ENCODE assay signal across 27 cellular contexts in the genomic region with DNA sequence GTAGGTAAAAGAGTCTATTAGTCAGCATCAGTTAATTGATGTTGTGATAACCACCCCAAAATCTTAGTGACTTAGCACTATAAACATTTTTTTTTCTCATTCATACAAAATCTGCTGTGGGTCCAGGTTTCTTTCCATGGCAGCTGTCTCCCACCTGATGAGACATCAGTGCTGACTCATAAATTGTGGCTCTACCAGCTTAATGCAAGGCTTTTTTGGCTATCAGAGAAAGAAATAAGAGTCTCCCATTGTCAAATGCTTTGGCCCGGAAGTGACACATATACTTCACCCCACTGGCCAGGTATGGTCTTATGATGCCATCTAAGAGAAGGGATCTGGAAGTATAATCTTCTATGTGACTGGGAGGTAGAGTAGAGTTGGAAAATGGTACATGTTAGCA. TPM values are rescaled to one million over a fixed set of nuclear protein-coding genes. Genes with fewer than 3 reads are reported as not detected.
DNase-seq lines count a peak whose midpoint lies in the region; ATAC-seq, FAIRE-seq and TF ChIP-seq lines count a peak whose summit lies in the region.
"Had no signal": no experiment of that assay in that cellular context is flagged by ENCODE, and none has a peak within 500 bp of the region (broad histone marks: within the 10 kb centered on the region; RNA-seq: fewer than 3 reads in every experiment).

No MANE protein-coding gene starts in this region.

- no peak overlapping the region for H4K91ac ChIP-seq in trophoblast cell (ENCODE audit: low read depth, low read length)

- no peak overlapping the region for H4K8ac ChIP-seq in trophoblast cell (ENCODE audit: low read depth, low read length)

- H3K4me3 Mint-ChIP-seq in activated T-helper 2 cell treated with anti-CD3 and anti-CD28 coated beads, Interferon-gamma antibody, Interleukin-2, Interleukin-4, amounts not matched to agents 10 μg/mL and 5 μg/mL and 100 μg/mL, durations not matched to agents 14 hours and 24 hours and 36 hours (ENCODE audit: low read depth): no peak overlapping the region
- H3K4me3 Mint-ChIP-seq: CD14-positive monocyte; CD8-positive, alpha-beta memory T cell; HFFc6 had no signal

- H3K9me3 Mint-ChIP-seq in activated T-helper 2 cell treated with anti-CD3 and anti-CD28 coated beads, Interferon-gamma antibody, Interleukin-2, Interleukin-4, amounts not matched to agents 10 μg/mL and 5 μg/mL and 100 μg/mL, durations not matched to agents 14 hours and 24 hours and 36 hours: peaks cover 6% of the 10 kb centered on the region
- H3K9me3 Mint-ChIP-seq: CD8-positive, alpha-beta memory T cell; HFFc6 had no signal

- no peaks in the 10 kb centered on the region for H3K27me3 ChIP-seq in bronchial epithelial cell (ENCODE audit: control insufficient read depth, insufficient read depth, low read length)
- no peaks in the 10 kb centered on the region for H3K27me3 ChIP-seq in trophoblast cell (ENCODE audit: insufficient read depth, low read length)
- H3K27me3 ChIP-seq in gastroesophageal sphincter: no peaks in the 10 kb centered on the region
- H3K27me3 ChIP-seq: BE2C had no signal

- H2BK5ac ChIP-seq in trophoblast cell (ENCODE audit: low read depth, low read length, poor library complexity): no peak overlapping the region

- peaks cover 12% of the 10 kb centered on the region for H3K9me3 ChIP-seq in trophoblast cell (ENCODE audit: insufficient read depth, low read depth, low read length)
- H3K9me3 ChIP-seq in gastroesophageal sphincter: no peaks in the 10 kb centered on the region
- H3K9me3 ChIP-seq: BE2C, HAP-1, SK-N-SH had no signal

- no peak for TF ChIP-seq CTCF in bronchial epithelial cell (IDR thresholded peaks at IDR 0.05; ENCODE audit: insufficient read depth, low read length, severe bottlenecking)
- no peak for TF ChIP-seq CTCF in foreskin fibroblast (IDR thresholded peaks at IDR 0.05; ENCODE audit: low read depth, low read length)
- no peak for TF ChIP-seq CTCF in gastroesophageal sphincter (IDR thresholded peaks at IDR 0.05)

- H3K4me3 ChIP-seq in bronchial epithelial cell (ENCODE audit: low read depth, low read length) (no peak overlapping the region), trophoblast cell (ENCODE audit: low read depth, low read length) (no peak overlapping the region), foreskin fibroblast (ENCODE audit: low read depth in 1 of 2, low read length in 2 of 2) (no peak overlapping the region), gastroesophageal sphincter (no peak overlapping the region)
- H3K4me3 ChIP-seq: HAP-1 had no signal

- H3K4me2 ChIP-seq in trophoblast cell (ENCODE audit: low read length): no peak overlapping the region
- H3K4me2 ChIP-seq: KMS-11, SK-N-SH had no signal

- H2BK12ac ChIP-seq in trophoblast cell (ENCODE audit: low read length): peak overlapping the region; percentile 89

- H3K27ac ChIP-seq in trophoblast cell (ENCODE audit: low read depth, low read length) (no peak overlapping the region), gastroesophageal sphincter (no peak overlapping the region)
- H3K27ac ChIP-seq: 22Rv1, KMS-11 had no signal

- no peak overlapping the region for H3K18ac ChIP-seq in trophoblast cell (ENCODE audit: low read length)

- H4K12ac ChIP-seq in trophoblast cell (ENCODE audit: low read depth, low read length): no peak overlapping the region

- no CpG with 5 or more reads among the region's 1 CpG for WGBS in trophoblast cell (ENCODE audit: extremely low coverage, insufficient coverage, insufficient read length)
- WGBS in gastroesophageal sphincter (ENCODE audit: low coverage in 1 of 2), 2 donors: 92% methylated on average over 1 of the region's 1 CpG; no CpG with 5 or more reads in 1 of the 2 donors

- no peaks in the 10 kb centered on the region for H3K79me2 ChIP-seq in trophoblast cell (ENCODE audit: control insufficient read depth, insufficient read depth, low read length, poor library complexity)

- no peak overlapping the region for H3K9ac ChIP-seq in trophoblast cell (ENCODE audit: low read length)
- H3K9ac ChIP-seq: KMS-11, SK-N-SH had no signal

- H3K36me3 ChIP-seq in bronchial epithelial cell (ENCODE audit: control insufficient read depth, insufficient read depth, low read length): no peaks in the 10 kb centered on the region
- peaks cover 4 to 9% of the 10 kb centered on the region in 2 experiments for H3K36me3 ChIP-seq in trophoblast cell (ENCODE audit: control insufficient read depth in 1 of 2, insufficient read depth in 2 of 2, low read length in 2 of 2)
- H3K36me3 ChIP-seq in gastroesophageal sphincter: peaks cover 0 to 13% of the 10 kb centered on the region in 2 donors
- H3K36me3 ChIP-seq: BE2C, HAP-1 had no signal

- FAIRE-seq in bronchial epithelial cell (lab: Jason Lieb, UNC): no peak

- intact Hi-C loops in activated T-helper 2 cell treated with anti-CD3 and anti-CD28 coated beads, Interferon-gamma antibody, Interleukin-2, Interleukin-4, amounts not matched to agents 10 μg/mL and 5 μg/mL and 100 μg/mL, durations not matched to agents 14 hours and 24 hours and 36 hours (cut with micrococcal nuclease): no loop called here

- H3K27ac Mint-ChIP-seq in activated T-helper 2 cell treated with anti-CD3 and anti-CD28 coated beads, Interferon-gamma antibody, Interleukin-2, Interleukin-4, amounts not matched to agents 10 μg/mL and 5 μg/mL and 100 μg/mL, durations not matched to agents 14 hours and 24 hours and 36 hours: no peak overlapping the region
- H3K27ac Mint-ChIP-seq: CD14-positive monocyte; CD8-positive, alpha-beta memory T cell; HFFc6 had no signal

- H2AK5ac ChIP-seq in trophoblast cell (ENCODE audit: low read length): no peak overlapping the region

- peaks cover 5% of the 10 kb centered on the region for H3K79me1 ChIP-seq in trophoblast cell (ENCODE audit: low read length)

- H3K4me1 Mint-ChIP-seq in activated T-helper 2 cell treated with anti-CD3 and anti-CD28 coated beads, Interferon-gamma antibody, Interleukin-2, Interleukin-4, amounts not matched to agents 10 μg/mL and 5 μg/mL and 100 μg/mL, durations not matched to agents 14 hours and 24 hours and 36 hours (ENCODE audit: low read depth): no peaks in the 10 kb centered on the region
- H3K4me1 Mint-ChIP-seq: CD14-positive monocyte; CD8-positive, alpha-beta memory T cell had no signal

- no peak for TF ChIP-seq POLR2A in gastroesophageal sphincter (IDR thresholded peaks at IDR 0.05)

- no peak for TF ChIP-seq EP300 in gastroesophageal sphincter (IDR thresholded peaks at IDR 0.05)

- H3K23ac ChIP-seq in trophoblast cell (ENCODE audit: low read length): no peak overlapping the region

- H3K27me3 Mint-ChIP-seq in activated T-helper 2 cell treated with anti-CD3 and anti-CD28 coated beads, Interferon-gamma antibody, Interleukin-2, Interleukin-4, amounts not matched to agents 10 μg/mL and 5 μg/mL and 100 μg/mL, durations not matched to agents 14 hours and 24 hours and 36 hours (ENCODE audit: low read depth): peaks cover 20% of the 10 kb centered on the region

- no peak overlapping the region for H3K14ac ChIP-seq in trophoblast cell (ENCODE audit: low read length)

- H2BK120ac ChIP-seq in trophoblast cell (ENCODE audit: insufficient read depth, low read length, poor library complexity): peak overlapping the region; percentile 22

- H3K36me3 Mint-ChIP-seq in activated T-helper 2 cell treated with anti-CD3 and anti-CD28 coated beads, Interferon-gamma antibody, Interleukin-2, Interleukin-4, amounts not matched to agents 10 μg/mL and 5 μg/mL and 100 μg/mL, durations not matched to agents 14 hours and 24 hours and 36 hours (ENCODE audit: low read depth): peaks cover 15% of the 10 kb centered on the region

- H2AFZ ChIP-seq in trophoblast cell (ENCODE audit: insufficient read depth, low read length, poor library complexity): no peak overlapping the region

- H3K4ac ChIP-seq in trophoblast cell (ENCODE audit: low read depth, low read length): no peak overlapping the region

- DNase-seq in DMS53 (lab: John Stamatoyannopoulos, UW): peak; percentile 26
- DNase-seq in DMS53 treated with DMSO at 0.1 percent for 48 hours (lab: John Stamatoyannopoulos, UW; ENCODE audit: unreplicated experiment): no peak
- peak; percentile 38 for DNase-seq in RKO (ENCODE audit: low spot score)
- DNase-seq in bronchial epithelial cell (ENCODE audit: low read depth): peak; percentile 49
- DNase-seq in trophoblast cell: no peak
- no peak for DNase-seq in foreskin fibroblast
- DNase-seq in activated T-helper 2 cell treated with anti-CD3 and anti-CD28 coated beads, Interferon-gamma antibody, Interleukin-2, Interleukin-4, amounts not matched to agents 10 μg/mL and 5 μg/mL and 100 μg/mL, durations not matched to agents 14 hours and 24 hours and 36 hours (ENCODE audit: low spot score): no peak
- DNase-seq: ACHN; BE2C; Calu3; CD8-positive, alpha-beta memory T cell; GOT3; HFFc6; IMR-90; MV-4-11; NCI-H1105 treated with DMSO at 0.1 percent for 48 hours; NCI-H2029; NCI-H446; NCI-H526; NCI-H82; SK-N-SH; SW 1271 had no signal

- no peak for ATAC-seq in gastroesophageal sphincter

- H3K4me1 ChIP-seq in trophoblast cell (ENCODE audit: control insufficient read depth in 1 of 2, insufficient read depth in 2 of 2, low read length in 2 of 2): peaks cover 0 to 5% of the 10 kb centered on the region in 2 experiments
- H3K4me1 ChIP-seq in gastroesophageal sphincter: no peaks in the 10 kb centered on the region
- H3K4me1 ChIP-seq: BE2C, HAP-1 had no signal

RNA-seq across cellular contexts. Expression of a gene that starts 14.5 kb away (rescaled TPM):
- 85.0 and 142 TPM in 2 replicates for total RNA-seq in bronchial epithelial cell
- polyA plus RNA-seq in trophoblast cell (2013): 135 and 142 TPM in 2 replicates
- 19.4 and 19.9 TPM in 2 replicates for total RNA-seq in activated T-helper 2 cell treated with anti-CD3 and anti-CD28 coated beads, Interferon-gamma antibody, Interleukin-2, Interleukin-4, amounts not matched to agents 10 μg/mL and 5 μg/mL and 100 μg/mL, durations not matched to agents 14 hours and 24 hours and 36 hours
- 10 to 100 TPM; 17.4 to 31.2 (median 24.4) TPM for total RNA-seq in gastroesophageal sphincter

RNA-seq across cellular contexts. Expression of a gene that starts 14.7 kb away (rescaled TPM):
- total RNA-seq in bronchial epithelial cell: 21.1 and 23.2 TPM in 2 replicates
- polyA plus RNA-seq in trophoblast cell (2013): 21.4 and 21.9 TPM in 2 replicates
- total RNA-seq in activated T-helper 2 cell treated with anti-CD3 and anti-CD28 coated beads, Interferon-gamma antibody, Interleukin-2, Interleukin-4, amounts not matched to agents 10 μg/mL and 5 μg/mL and 100 μg/mL, durations not matched to agents 14 hours and 24 hours and 36 hours: 33.8 and 35.4 TPM in 2 replicates
- 10 to 100 TPM; 30.8 to 41.7 (median 36.2) TPM for total RNA-seq in gastroesophageal sphincter

RNA-seq across cellular contexts. Expression of a gene that starts 58.3 kb away (rescaled TPM):
- 26.3 and 36.6 TPM in 2 replicates for total RNA-seq in bronchial epithelial cell
- polyA plus RNA-seq in trophoblast cell (2013): 24.4 and 25.3 TPM in 2 replicates
- 21.5 and 22.4 TPM in 2 replicates for total RNA-seq in activated T-helper 2 cell treated with anti-CD3 and anti-CD28 coated beads, Interferon-gamma antibody, Interleukin-2, Interleukin-4, amounts not matched to agents 10 μg/mL and 5 μg/mL and 100 μg/mL, durations not matched to agents 14 hours and 24 hours and 36 hours
- 10 to 100 TPM; 28.3 to 52.1 (median 44.9) TPM for total RNA-seq in gastroesophageal sphincter

Comparison
In these comparisons a context has a peak if more than half of its experiments do, and no peak if none do; other contexts are left out.
1. DNase-seq: peak in DMS53 (single experiment), RKO (single experiment) and bronchial epithelial cell (single experiment); none in DMS53 treated with DMSO at 0.1 percent for 48 hours (single experiment), trophoblast cell (0 of 2), foreskin fibroblast (0 of 2) and activated T-helper 2 cell treated with anti-CD3 and anti-CD28 coated beads, Interferon-gamma antibody, Interleukin-2, Interleukin-4, amounts not matched to agents 10 μg/mL and 5 μg/mL and 100 μg/mL, durations not matched to agents 14 hours and 24 hours and 36 hours (single experiment).